ENCODE assay signal across 9 cellular contexts in the genomic region with DNA sequence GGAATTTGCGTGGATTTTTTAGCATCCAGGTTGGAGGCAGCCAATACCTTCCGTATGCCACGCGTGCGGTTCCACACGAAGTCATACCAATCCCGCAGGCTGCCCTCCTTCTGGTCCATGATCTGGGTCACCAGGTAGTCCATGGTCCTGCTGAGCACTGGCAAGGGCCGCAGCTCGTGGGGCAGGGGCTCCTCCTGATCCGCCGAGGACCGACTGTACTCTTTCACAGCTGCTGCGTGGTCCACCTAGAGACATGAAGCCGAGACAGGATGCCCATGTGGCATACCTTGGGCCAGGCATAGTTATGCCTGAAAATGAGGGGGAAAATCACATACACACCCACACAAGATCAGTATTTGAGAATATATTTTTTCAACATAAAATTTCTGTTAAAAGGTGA.
"Had no signal": no experiment of that assay in that cellular context is flagged by ENCODE, and none has a peak within 500 bp of the region (broad histone marks: within the 10 kb centered on the region; RNA-seq: fewer than 3 reads in every experiment).

No MANE protein-coding gene starts in this region.

- H3K4me1 ChIP-seq: HAP-1 had no signal

- H3K4me3 Mint-ChIP-seq: HFFc6 had no signal

- H3K27ac Mint-ChIP-seq: HFFc6 had no signal

- FAIRE-seq: HepG2, HTR-8/SVneo, K562 had no signal

- H3K9me3 Mint-ChIP-seq: HFFc6 had no signal

- H3K9me3 ChIP-seq: HAP-1 had no signal

- H3K27ac ChIP-seq: GM23248 had no signal

- H3K4me3 ChIP-seq: GM23248, HAP-1, K562 had no signal

- ATAC-seq: HCT116, HepG2, K562 had no signal

- DNase-seq: GM23248, GOT3, HFFc6, KG1 had no signal
